Comparison of ENCODE assay signal across 1 cellular context in the genomic region with DNA sequence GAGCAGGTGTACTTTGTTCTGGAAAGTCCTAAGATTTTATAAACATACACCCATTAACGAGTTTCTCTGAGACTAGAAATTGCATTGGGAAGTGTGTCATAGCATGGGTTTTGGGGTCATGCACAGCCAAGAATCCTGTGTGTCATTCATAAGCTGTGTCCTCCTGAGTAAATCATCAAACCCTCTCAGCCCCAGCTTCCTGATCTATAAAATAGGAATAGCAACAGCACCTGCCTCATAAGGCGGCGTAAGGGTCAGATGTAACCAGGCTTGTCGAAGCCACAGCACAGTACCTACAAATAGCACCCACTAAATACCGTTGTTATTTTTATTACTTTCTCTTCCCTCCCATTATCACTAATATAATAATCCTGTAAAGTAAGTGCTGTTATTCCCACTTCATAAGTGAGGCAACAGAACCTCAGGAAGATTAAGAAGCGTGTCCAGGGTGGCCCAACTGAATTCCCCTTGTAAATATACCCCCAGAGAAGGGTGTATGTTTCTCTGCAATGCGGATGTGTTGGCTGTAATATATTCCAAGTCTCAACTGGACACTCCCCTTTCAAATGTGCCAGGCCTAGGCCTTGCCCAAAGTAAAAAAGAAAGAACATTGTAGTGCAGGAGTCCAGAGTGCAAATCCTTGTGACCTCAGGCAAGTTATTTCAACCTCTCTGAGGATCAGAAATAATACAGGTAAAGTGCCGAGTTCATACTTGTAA.
TF ChIP-seq lines count a peak whose summit lies in the region.

No MANE protein-coding gene starts in this region.

TF ChIP-seq in GM12878, 131 proteins besides CTCF, POLR2A, EP300 and RAD21 (continued from another document and continues in another):
- TF ChIP-seq, protein P1, sequence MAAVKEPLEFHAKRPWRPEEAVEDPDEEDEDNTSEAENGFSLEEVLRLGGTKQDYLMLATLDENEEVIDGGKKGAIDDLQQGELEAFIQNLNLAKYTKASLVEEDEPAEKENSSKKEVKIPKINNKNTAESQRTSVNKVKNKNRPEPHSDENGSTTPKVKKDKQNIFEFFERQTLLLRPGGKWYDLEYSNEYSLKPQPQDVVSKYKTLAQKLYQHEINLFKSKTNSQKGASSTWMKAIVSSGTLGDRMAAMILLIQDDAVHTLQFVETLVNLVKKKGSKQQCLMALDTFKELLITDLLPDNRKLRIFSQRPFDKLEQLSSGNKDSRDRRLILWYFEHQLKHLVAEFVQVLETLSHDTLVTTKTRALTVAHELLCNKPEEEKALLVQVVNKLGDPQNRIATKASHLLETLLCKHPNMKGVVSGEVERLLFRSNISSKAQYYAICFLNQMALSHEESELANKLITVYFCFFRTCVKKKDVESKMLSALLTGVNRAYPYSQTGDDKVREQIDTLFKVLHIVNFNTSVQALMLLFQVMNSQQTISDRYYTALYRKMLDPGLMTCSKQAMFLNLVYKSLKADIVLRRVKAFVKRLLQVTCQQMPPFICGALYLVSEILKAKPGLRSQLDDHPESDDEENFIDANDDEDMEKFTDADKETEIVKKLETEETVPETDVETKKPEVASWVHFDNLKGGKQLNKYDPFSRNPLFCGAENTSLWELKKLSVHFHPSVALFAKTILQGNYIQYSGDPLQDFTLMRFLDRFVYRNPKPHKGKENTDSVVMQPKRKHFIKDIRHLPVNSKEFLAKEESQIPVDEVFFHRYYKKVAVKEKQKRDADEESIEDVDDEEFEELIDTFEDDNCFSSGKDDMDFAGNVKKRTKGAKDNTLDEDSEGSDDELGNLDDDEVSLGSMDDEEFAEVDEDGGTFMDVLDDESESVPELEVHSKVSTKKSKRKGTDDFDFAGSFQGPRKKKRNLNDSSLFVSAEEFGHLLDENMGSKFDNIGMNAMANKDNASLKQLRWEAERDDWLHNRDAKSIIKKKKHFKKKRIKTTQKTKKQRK (IDR thresholded peaks at IDR 0.05; ENCODE audit: low read depth, low read length): no peak
- no peak for TF ChIP-seq EZH2 (IDR thresholded peaks at IDR 0.05; ENCODE audit: borderline replicate concordance, control insufficient read depth, low read depth, low read length)
- no peak for TF ChIP-seq DPF2 (IDR thresholded peaks at IDR 0.05)
- TF ChIP-seq RUNX3 (IDR thresholded peaks at IDR 0.05; ENCODE audit: low read length): peak; percentile 66
- peak; percentile 54 to 60; a peak in 2 of 4 replicates for TF ChIP-seq IKZF2 (IDR thresholded peaks at IDR 0.05)
- TF ChIP-seq TBL1XR1 (IDR thresholded peaks at IDR 0.05; ENCODE audit: low read depth, low read length): no peak
- no peak for TF ChIP-seq ZNF207 (IDR thresholded peaks at IDR 0.05; ENCODE audit: borderline replicate concordance)
- TF ChIP-seq CBX3 (IDR thresholded peaks at IDR 0.05; ENCODE audit: borderline replicate concordance, low read depth): no peak
- TF ChIP-seq ZNF384 (IDR thresholded peaks at IDR 0.05; ENCODE audit: borderline replicate concordance, low read depth, low read length): no peak
- TF ChIP-seq RCOR1 (conservative IDR thresholded peaks at IDR 0.05; ENCODE audit: low read depth, low read length): no peak
- TF ChIP-seq, protein P2, sequence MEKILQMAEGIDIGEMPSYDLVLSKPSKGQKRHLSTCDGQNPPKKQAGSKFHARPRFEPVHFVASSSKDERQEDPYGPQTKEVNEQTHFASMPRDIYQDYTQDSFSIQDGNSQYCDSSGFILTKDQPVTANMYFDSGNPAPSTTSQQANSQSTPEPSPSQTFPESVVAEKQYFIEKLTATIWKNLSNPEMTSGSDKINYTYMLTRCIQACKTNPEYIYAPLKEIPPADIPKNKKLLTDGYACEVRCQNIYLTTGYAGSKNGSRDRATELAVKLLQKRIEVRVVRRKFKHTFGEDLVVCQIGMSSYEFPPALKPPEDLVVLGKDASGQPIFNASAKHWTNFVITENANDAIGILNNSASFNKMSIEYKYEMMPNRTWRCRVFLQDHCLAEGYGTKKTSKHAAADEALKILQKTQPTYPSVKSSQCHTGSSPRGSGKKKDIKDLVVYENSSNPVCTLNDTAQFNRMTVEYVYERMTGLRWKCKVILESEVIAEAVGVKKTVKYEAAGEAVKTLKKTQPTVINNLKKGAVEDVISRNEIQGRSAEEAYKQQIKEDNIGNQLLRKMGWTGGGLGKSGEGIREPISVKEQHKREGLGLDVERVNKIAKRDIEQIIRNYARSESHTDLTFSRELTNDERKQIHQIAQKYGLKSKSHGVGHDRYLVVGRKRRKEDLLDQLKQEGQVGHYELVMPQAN (conservative IDR thresholded peaks at IDR 0.05): no peak
- TF ChIP-seq, protein P3, sequence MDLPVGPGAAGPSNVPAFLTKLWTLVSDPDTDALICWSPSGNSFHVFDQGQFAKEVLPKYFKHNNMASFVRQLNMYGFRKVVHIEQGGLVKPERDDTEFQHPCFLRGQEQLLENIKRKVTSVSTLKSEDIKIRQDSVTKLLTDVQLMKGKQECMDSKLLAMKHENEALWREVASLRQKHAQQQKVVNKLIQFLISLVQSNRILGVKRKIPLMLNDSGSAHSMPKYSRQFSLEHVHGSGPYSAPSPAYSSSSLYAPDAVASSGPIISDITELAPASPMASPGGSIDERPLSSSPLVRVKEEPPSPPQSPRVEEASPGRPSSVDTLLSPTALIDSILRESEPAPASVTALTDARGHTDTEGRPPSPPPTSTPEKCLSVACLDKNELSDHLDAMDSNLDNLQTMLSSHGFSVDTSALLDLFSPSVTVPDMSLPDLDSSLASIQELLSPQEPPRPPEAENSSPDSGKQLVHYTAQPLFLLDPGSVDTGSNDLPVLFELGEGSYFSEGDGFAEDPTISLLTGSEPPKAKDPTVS (IDR thresholded peaks at IDR 0.05; ENCODE audit: low read depth, low read length): no peak
- TF ChIP-seq, protein P4, sequence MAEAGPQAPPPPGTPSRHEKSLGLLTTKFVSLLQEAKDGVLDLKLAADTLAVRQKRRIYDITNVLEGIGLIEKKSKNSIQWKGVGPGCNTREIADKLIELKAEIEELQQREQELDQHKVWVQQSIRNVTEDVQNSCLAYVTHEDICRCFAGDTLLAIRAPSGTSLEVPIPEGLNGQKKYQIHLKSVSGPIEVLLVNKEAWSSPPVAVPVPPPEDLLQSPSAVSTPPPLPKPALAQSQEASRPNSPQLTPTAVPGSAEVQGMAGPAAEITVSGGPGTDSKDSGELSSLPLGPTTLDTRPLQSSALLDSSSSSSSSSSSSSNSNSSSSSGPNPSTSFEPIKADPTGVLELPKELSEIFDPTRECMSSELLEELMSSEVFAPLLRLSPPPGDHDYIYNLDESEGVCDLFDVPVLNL (IDR thresholded peaks at IDR 0.05; ENCODE audit: low read depth, low read length): no peak
- no peak for TF ChIP-seq KAT2A (conservative IDR thresholded peaks at IDR 0.05; ENCODE audit: control insufficient read depth, low read depth, low read length)
- TF ChIP-seq LARP7 (IDR thresholded peaks at IDR 0.05): no peak
- TF ChIP-seq BHLHE40 (IDR thresholded peaks at IDR 0.05; ENCODE audit: borderline replicate concordance in 1 of 2, low read depth in 2 of 2, low read length in 1 of 2): peak in 1 of 2 experiments; percentile 36; a peak in 2 of 4 replicates
- TF ChIP-seq EED (IDR thresholded peaks at IDR 0.05; ENCODE audit: low read depth): 0 out of 2 replicates have a peak, but pooled peaks have one; percentile 37
- TF ChIP-seq, protein P5, sequence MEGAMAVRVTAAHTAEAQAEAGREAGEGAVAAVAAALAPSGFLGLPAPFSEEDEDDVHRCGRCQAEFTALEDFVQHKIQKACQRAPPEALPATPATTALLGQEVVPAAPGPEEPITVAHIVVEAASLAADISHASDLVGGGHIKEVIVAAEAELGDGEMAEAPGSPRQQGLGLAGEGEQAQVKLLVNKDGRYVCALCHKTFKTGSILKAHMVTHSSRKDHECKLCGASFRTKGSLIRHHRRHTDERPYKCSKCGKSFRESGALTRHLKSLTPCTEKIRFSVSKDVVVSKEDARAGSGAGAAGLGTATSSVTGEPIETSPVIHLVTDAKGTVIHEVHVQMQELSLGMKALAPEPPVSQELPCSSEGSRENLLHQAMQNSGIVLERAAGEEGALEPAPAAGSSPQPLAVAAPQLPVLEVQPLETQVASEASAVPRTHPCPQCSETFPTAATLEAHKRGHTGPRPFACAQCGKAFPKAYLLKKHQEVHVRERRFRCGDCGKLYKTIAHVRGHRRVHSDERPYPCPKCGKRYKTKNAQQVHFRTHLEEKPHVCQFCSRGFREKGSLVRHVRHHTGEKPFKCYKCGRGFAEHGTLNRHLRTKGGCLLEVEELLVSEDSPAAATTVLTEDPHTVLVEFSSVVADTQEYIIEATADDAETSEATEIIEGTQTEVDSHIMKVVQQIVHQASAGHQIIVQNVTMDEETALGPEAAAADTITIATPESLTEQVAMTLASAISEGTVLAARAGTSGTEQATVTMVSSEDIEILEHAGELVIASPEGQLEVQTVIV (IDR thresholded peaks at IDR 0.05; ENCODE audit: borderline replicate concordance, partially characterized antibody): no peak
- TF ChIP-seq SMC3 (IDR thresholded peaks at IDR 0.05; ENCODE audit: borderline replicate concordance, low read length): no peak
- TF ChIP-seq BACH1 (IDR thresholded peaks at IDR 0.05; ENCODE audit: borderline replicate concordance): no peak
- no peak for TF ChIP-seq KDM1A (IDR thresholded peaks at IDR 0.05; ENCODE audit: borderline replicate concordance)
- TF ChIP-seq SP1 (IDR thresholded peaks at IDR 0.05; ENCODE audit: low read depth, low read length): no peak
- TF ChIP-seq, protein P6, sequence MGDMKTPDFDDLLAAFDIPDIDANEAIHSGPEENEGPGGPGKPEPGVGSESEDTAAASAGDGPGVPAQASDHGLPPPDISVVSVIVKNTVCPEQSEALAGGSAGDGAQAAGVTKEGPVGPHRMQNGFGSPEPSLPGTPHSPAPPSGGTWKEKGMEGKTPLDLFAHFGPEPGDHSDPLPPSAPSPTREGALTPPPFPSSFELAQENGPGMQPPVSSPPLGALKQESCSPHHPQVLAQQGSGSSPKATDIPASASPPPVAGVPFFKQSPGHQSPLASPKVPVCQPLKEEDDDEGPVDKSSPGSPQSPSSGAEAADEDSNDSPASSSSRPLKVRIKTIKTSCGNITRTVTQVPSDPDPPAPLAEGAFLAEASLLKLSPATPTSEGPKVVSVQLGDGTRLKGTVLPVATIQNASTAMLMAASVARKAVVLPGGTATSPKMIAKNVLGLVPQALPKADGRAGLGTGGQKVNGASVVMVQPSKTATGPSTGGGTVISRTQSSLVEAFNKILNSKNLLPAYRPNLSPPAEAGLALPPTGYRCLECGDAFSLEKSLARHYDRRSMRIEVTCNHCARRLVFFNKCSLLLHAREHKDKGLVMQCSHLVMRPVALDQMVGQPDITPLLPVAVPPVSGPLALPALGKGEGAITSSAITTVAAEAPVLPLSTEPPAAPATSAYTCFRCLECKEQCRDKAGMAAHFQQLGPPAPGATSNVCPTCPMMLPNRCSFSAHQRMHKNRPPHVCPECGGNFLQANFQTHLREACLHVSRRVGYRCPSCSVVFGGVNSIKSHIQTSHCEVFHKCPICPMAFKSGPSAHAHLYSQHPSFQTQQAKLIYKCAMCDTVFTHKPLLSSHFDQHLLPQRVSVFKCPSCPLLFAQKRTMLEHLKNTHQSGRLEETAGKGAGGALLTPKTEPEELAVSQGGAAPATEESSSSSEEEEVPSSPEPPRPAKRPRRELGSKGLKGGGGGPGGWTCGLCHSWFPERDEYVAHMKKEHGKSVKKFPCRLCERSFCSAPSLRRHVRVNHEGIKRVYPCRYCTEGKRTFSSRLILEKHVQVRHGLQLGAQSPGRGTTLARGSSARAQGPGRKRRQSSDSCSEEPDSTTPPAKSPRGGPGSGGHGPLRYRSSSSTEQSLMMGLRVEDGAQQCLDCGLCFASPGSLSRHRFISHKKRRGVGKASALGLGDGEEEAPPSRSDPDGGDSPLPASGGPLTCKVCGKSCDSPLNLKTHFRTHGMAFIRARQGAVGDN (IDR thresholded peaks at IDR 0.05): no peak
- TF ChIP-seq, protein P7, sequence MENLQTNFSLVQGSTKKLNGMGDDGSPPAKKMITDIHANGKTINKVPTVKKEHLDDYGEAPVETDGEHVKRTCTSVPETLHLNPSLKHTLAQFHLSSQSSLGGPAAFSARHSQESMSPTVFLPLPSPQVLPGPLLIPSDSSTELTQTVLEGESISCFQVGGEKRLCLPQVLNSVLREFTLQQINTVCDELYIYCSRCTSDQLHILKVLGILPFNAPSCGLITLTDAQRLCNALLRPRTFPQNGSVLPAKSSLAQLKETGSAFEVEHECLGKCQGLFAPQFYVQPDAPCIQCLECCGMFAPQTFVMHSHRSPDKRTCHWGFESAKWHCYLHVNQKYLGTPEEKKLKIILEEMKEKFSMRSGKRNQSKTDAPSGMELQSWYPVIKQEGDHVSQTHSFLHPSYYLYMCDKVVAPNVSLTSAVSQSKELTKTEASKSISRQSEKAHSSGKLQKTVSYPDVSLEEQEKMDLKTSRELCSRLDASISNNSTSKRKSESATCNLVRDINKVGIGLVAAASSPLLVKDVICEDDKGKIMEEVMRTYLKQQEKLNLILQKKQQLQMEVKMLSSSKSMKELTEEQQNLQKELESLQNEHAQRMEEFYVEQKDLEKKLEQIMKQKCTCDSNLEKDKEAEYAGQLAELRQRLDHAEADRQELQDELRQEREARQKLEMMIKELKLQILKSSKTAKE (IDR thresholded peaks at IDR 0.05; ENCODE audit: low read depth, poor library complexity, severe bottlenecking): no peak
- TF ChIP-seq, protein P8, sequence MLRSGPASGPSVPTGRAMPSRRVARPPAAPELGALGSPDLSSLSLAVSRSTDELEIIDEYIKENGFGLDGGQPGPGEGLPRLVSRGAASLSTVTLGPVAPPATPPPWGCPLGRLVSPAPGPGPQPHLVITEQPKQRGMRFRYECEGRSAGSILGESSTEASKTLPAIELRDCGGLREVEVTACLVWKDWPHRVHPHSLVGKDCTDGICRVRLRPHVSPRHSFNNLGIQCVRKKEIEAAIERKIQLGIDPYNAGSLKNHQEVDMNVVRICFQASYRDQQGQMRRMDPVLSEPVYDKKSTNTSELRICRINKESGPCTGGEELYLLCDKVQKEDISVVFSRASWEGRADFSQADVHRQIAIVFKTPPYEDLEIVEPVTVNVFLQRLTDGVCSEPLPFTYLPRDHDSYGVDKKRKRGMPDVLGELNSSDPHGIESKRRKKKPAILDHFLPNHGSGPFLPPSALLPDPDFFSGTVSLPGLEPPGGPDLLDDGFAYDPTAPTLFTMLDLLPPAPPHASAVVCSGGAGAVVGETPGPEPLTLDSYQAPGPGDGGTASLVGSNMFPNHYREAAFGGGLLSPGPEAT (IDR thresholded peaks at IDR 0.05; ENCODE audit: low read depth): peak; percentile 46; the same call in 1 of the 2 replicates
- TF ChIP-seq NFYA (IDR thresholded peaks at IDR 0.05; ENCODE audit: borderline replicate concordance, low read depth, low read length): no peak
- no peak for TF ChIP-seq ESRRA (IDR thresholded peaks at IDR 0.05; ENCODE audit: low read length)
- no peak for TF ChIP-seq RBBP5 (conservative IDR thresholded peaks at IDR 0.05)
- TF ChIP-seq IKZF1 (conservative IDR thresholded peaks at IDR 0.05): peak; percentile 78
- TF ChIP-seq ZBED1 (IDR thresholded peaks at IDR 0.05; ENCODE audit: borderline replicate concordance): 0 out of 2 replicates have a peak, but pooled peaks have one; percentile 40
- TF ChIP-seq NFIC (IDR thresholded peaks at IDR 0.05; ENCODE audit: low read depth, low read length): peak; percentile 64
- peak; percentile 51; the same call in 1 of the 2 replicates for TF ChIP-seq GATAD2B (conservative IDR thresholded peaks at IDR 0.05; ENCODE audit: low read depth)
- peak; percentile 60 for TF ChIP-seq MTA2 (IDR thresholded peaks at IDR 0.05; ENCODE audit: low read depth)
- TF ChIP-seq, protein P9, sequence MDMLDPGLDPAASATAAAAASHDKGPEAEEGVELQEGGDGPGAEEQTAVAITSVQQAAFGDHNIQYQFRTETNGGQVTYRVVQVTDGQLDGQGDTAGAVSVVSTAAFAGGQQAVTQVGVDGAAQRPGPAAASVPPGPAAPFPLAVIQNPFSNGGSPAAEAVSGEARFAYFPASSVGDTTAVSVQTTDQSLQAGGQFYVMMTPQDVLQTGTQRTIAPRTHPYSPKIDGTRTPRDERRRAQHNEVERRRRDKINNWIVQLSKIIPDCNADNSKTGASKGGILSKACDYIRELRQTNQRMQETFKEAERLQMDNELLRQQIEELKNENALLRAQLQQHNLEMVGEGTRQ (IDR thresholded peaks at IDR 0.05; ENCODE audit: borderline replicate concordance, low read depth, low read length): no peak
- no peak for TF ChIP-seq POLR2AphosphoS5 (IDR thresholded peaks at IDR 0.05; ENCODE audit: low read length)
- no peak for TF ChIP-seq YBX1 (IDR thresholded peaks at IDR 0.05)
- TF ChIP-seq HDGF (IDR thresholded peaks at IDR 0.05): no peak
